Comparison of ENCODE assay signal across 14 cellular contexts in genomic region chr1:8427986-8428385, GRCh38.
DNase-seq lines count a peak whose midpoint lies in the region; ATAC-seq, FAIRE-seq and TF ChIP-seq lines count a peak whose summit lies in the region.
"Had no signal": no experiment of that assay in that cellular context is flagged by ENCODE, and none has a peak within 500 bp of the region (broad histone marks: within the 10 kb centered on the region; RNA-seq: fewer than 3 reads in every experiment).

No MANE protein-coding gene starts in this region.

- CTCF ChIA-PET in naive thymus-derived CD4-positive, alpha-beta T cell (lab: Charles Lee): interaction anchor here (0.5 to 1.8 kb wide), 2 partner anchors 19 to 1351 kb away, joined by 3 to 4 read pairs; no protein-coding TSS in a partner anchor

- intact Hi-C loops in CD14-positive monocyte (cut with micrococcal nuclease) (loop anchor here (10.0 kb wide), 2 partner anchors 97 to 277 kb away; no protein-coding TSS in a partner anchor), prostate gland (cut with DNase I) (no loop called here)
- intact Hi-C loops in naive thymus-derived CD4-positive, alpha-beta T cell (cut with micrococcal nuclease): no loop called here

- peak overlapping the region; percentile 80 to 95 (median 89) for H3K27ac Mint-ChIP-seq in CD14-positive monocyte
- H3K27ac Mint-ChIP-seq in activated naive CD8-positive, alpha-beta T cell treated with anti-CD3 and anti-CD28 coated beads, Interleukin-2, amount 10 ng/mL, durations not matched to agents 7 days and 5 days: peak overlapping the region; percentile 40
- H3K27ac Mint-ChIP-seq in naive thymus-derived CD4-positive, alpha-beta T cell: peak overlapping the region; percentile 37 to 96 (median 81)
- H3K27ac Mint-ChIP-seq: endodermal cell had no signal

- peaks cover 0 to 5% (median 0%) of the 10 kb centered on the region in 3 experiments for H3K36me3 ChIP-seq in naive thymus-derived CD4-positive, alpha-beta T cell (ENCODE audit: control insufficient read depth in 2 of 3, insufficient read depth in 3 of 3, low read length in 3 of 3)
- no peaks in the 10 kb centered on the region for H3K36me3 ChIP-seq in prostate gland
- no peaks in the 10 kb centered on the region for H3K36me3 ChIP-seq in H7 (replicated peaks; ENCODE audit: control insufficient read depth, insufficient read depth, low read length)
- H3K36me3 ChIP-seq: HAP-1 had no signal

- peaks cover 53 to 65% of the 10 kb centered on the region in 2 donors for H3K4me1 ChIP-seq in naive thymus-derived CD4-positive, alpha-beta T cell (ENCODE audit: control insufficient read depth in 2 of 2, insufficient read depth in 2 of 2, low read length in 2 of 2)
- peaks cover 12% of the 10 kb centered on the region for H3K4me1 ChIP-seq in prostate gland (replicated peaks)

- POLR2A ChIA-PET in activated naive CD8-positive, alpha-beta T cell treated with anti-CD3 and anti-CD28 coated beads, Interleukin-2, amount 10 ng/mL, durations not matched to agents 7 days and 5 days (lab: Charles Lee): interaction anchor here (0.5 to 1.6 kb wide), 4 partner anchors 16 to 97 kb away, joined by 3 to 5 read pairs (median 3); no protein-coding TSS in a partner anchor
- POLR2A ChIA-PET in naive thymus-derived CD4-positive, alpha-beta T cell (lab: Charles Lee): interaction anchor here (0.8 to 1.6 kb wide), 9 partner anchors 8 to 121 kb away, joined by 3 to 7 read pairs (median 4); no protein-coding TSS in a partner anchor

- peaks cover 82% of the 10 kb centered on the region for H3K4me1 Mint-ChIP-seq in CD14-positive monocyte
- peaks cover 69% of the 10 kb centered on the region for H3K4me1 Mint-ChIP-seq in activated naive CD8-positive, alpha-beta T cell treated with anti-CD3 and anti-CD28 coated beads, Interleukin-2, amount 10 ng/mL, durations not matched to agents 7 days and 5 days
- peaks cover 71 to 87% (median 83%) of the 10 kb centered on the region in 7 donors for H3K4me1 Mint-ChIP-seq in naive thymus-derived CD4-positive, alpha-beta T cell

- H3K36me3 Mint-ChIP-seq in CD14-positive monocyte: peaks cover 6 to 7% of the 10 kb centered on the region in 2 donors
- peaks cover 10% of the 10 kb centered on the region for H3K36me3 Mint-ChIP-seq in activated naive CD8-positive, alpha-beta T cell treated with anti-CD3 and anti-CD28 coated beads, Interleukin-2, amount 10 ng/mL, durations not matched to agents 7 days and 5 days
- peaks cover 0 to 16% (median 0%) of the 10 kb centered on the region in 5 donors for H3K36me3 Mint-ChIP-seq in naive thymus-derived CD4-positive, alpha-beta T cell

- H3K4me3 ChIP-seq in naive thymus-derived CD4-positive, alpha-beta T cell (ENCODE audit: low read length): peak overlapping the region; percentile 6
- H3K4me3 ChIP-seq in prostate gland (no peak overlapping the region), H7 (ENCODE audit: insufficient read depth, low read depth, low read length) (no peak overlapping the region)
- H3K4me3 ChIP-seq: HAP-1 had no signal

- H3K27me3 Mint-ChIP-seq in CD14-positive monocyte (ENCODE audit: low read depth in 3 of 3): peaks cover 0 to 4% (median 0%) of the 10 kb centered on the region in 3 donors
- H3K27me3 Mint-ChIP-seq in activated naive CD8-positive, alpha-beta T cell treated with anti-CD3 and anti-CD28 coated beads, Interleukin-2, amount 10 ng/mL, durations not matched to agents 7 days and 5 days: no peaks in the 10 kb centered on the region
- H3K27me3 Mint-ChIP-seq in naive thymus-derived CD4-positive, alpha-beta T cell: no peaks in the 10 kb centered on the region

- 82% methylated on average over 5 of the region's 5 CpGs for whole genome bisulfite sequencing in prostate gland

- TF ChIP-seq POLR2A in prostate gland (IDR thresholded peaks at IDR 0.05): no peak

- ATAC-seq in activated naive CD8-positive, alpha-beta T cell treated with anti-CD3 and anti-CD28 coated beads, Interleukin-2, amount 10 ng/mL, durations not matched to agents 7 days and 5 days (ENCODE audit: low read depth): no peak
- no peak for ATAC-seq in naive thymus-derived CD4-positive, alpha-beta T cell

- no peaks in the 10 kb centered on the region for H3K9me3 ChIP-seq in naive thymus-derived CD4-positive, alpha-beta T cell (ENCODE audit: control insufficient read depth in 2 of 3, low read length in 3 of 3)
- no peaks in the 10 kb centered on the region for H3K9me3 ChIP-seq in prostate gland
- H3K9me3 ChIP-seq: HAP-1 had no signal

- TF ChIP-seq CTCF in CD14-positive monocyte (IDR thresholded peaks at IDR 0.05) (no peak), prostate gland (IDR thresholded peaks at IDR 0.05) (no peak)

- H3K27ac ChIP-seq in naive thymus-derived CD4-positive, alpha-beta T cell (ENCODE audit: low read depth, low read length): peak overlapping the region; percentile 40
- H3K27ac ChIP-seq in prostate gland: no peak overlapping the region
- H3K27ac ChIP-seq: parathyroid adenoma had no signal

- no peak for FAIRE-seq in urothelium cell line (lab: Jason Lieb, UNC)

- H3K4me3 Mint-ChIP-seq in CD14-positive monocyte: peak overlapping the region; percentile 29 to 75
- peak overlapping the region; percentile 70 for H3K4me3 Mint-ChIP-seq in activated naive CD8-positive, alpha-beta T cell treated with anti-CD3 and anti-CD28 coated beads, Interleukin-2, amount 10 ng/mL, durations not matched to agents 7 days and 5 days
- peak overlapping the region in 8 of 10 donors; percentile 19 to 77 (median 68) for H3K4me3 Mint-ChIP-seq in naive thymus-derived CD4-positive, alpha-beta T cell
- H3K4me3 Mint-ChIP-seq: endodermal cell had no signal

- DNase-seq in CD14-positive monocyte (ENCODE audit: low spot score) (no peak), KG1 (lab: John Stamatoyannopoulos, UW) (peak; percentile 76), prostate gland (ENCODE audit: low spot score) (no peak), GDM1 (lab: John Stamatoyannopoulos, UW) (no peak), H7 (no peak), urothelium cell line (ENCODE audit: low spot score) (no peak)
- no peak for DNase-seq in activated naive CD8-positive, alpha-beta T cell treated with anti-CD3 and anti-CD28 coated beads, Interleukin-2, amount 10 ng/mL, durations not matched to agents 7 days and 5 days
- DNase-seq in naive thymus-derived CD4-positive, alpha-beta T cell: no peak
- DNase-seq: activated effector memory CD4-positive, alpha-beta T cell treated with anti-CD3 and anti-CD28 coated beads, Interleukin-2, amount 50 U/mL, for 16 hours; endodermal cell; NCI-H345; SW 1271 had no signal

- H3K9me3 Mint-ChIP-seq in CD14-positive monocyte: no peaks in the 10 kb centered on the region
- no peaks in the 10 kb centered on the region for H3K9me3 Mint-ChIP-seq in activated naive CD8-positive, alpha-beta T cell treated with anti-CD3 and anti-CD28 coated beads, Interleukin-2, amount 10 ng/mL, durations not matched to agents 7 days and 5 days
- no peaks in the 10 kb centered on the region for H3K9me3 Mint-ChIP-seq in naive thymus-derived CD4-positive, alpha-beta T cell
- H3K9me3 Mint-ChIP-seq: endodermal cell had no signal

- H3K27me3 ChIP-seq in naive thymus-derived CD4-positive, alpha-beta T cell (ENCODE audit: control insufficient read depth in 2 of 2, insufficient read depth in 2 of 2, low read length in 2 of 2): no peaks in the 10 kb centered on the region
- H3K27me3 ChIP-seq in prostate gland (replicated peaks; ENCODE audit: insufficient read depth) (no peaks in the 10 kb centered on the region), H7 (ENCODE audit: control insufficient read depth, insufficient read depth, low read length) (no peaks in the 10 kb centered on the region)

Comparison
In these comparisons a context has a peak if more than half of its experiments do, and no peak if none do; other contexts are left out.
1. intact Hi-C loops: an anchor here in CD14-positive monocyte (10.0 kb wide); none called in naive thymus-derived CD4-positive, alpha-beta T cell and prostate gland.